ENCODE assay signal across 8 cellular contexts in genomic region chr2:148020358-148021058, GRCh38. TPM values are rescaled to one million over a fixed set of nuclear protein-coding genes. Genes with fewer than 3 reads are reported as not detected.
DNase-seq lines count a peak whose midpoint lies in the region; ATAC-seq, FAIRE-seq and TF ChIP-seq lines count a peak whose summit lies in the region.

ORC4 (minus strand) TSS chr2:148020737; CDS start chr2:147975958, 44,779 bp downstream.

- CTCF ChIA-PET in A549 (lab: Yijun Ruan, JAX), result interaction anchor here (0.6 to 1.4 kb wide), 6 partner anchors 25 to 622 kb away, joined by 3 to 6 read pairs (median 3); no protein-coding TSS in a partner anchor

- peak; percentile 83 to 99 for DNase-seq in A549 (ENCODE audit: low read depth in 1 of 2, low spot score in 1 of 2)
- peak; percentile 98 for DNase-seq in NCI-H2107 treated with DMSO at 0.1 percent for 48 hours (lab: John Stamatoyannopoulos, UW; ENCODE audit: unreplicated experiment)
- peak; percentile 99 to 100 (median 99) for DNase-seq in body of pancreas
- peak; percentile 94 for DNase-seq in iPS DF 4.7 (ENCODE audit: extremely low read depth, low spot score)
- DNase-seq in sigmoid colon, result peak; percentile 100

- H3K4me1 ChIP-seq in A549, result peaks cover 30% of the 10 kb centered on the region; the same call in 2 of the 3 replicates
- H3K4me1 ChIP-seq in body of pancreas, result peaks cover 19% of the 10 kb centered on the region
- H3K4me1 ChIP-seq in sigmoid colon, result peaks cover 0 to 52% (median 42%) of the 10 kb centered on the region in 4 donors

- peak; percentile 56 for TF ChIP-seq CTCF in A549 (IDR thresholded peaks at IDR 0.05)
- peak in 6 of 7 experiments; percentile 8 to 70 (median 49) for TF ChIP-seq CTCF in body of pancreas (IDR thresholded peaks at IDR 0.05)
- TF ChIP-seq CTCF in sigmoid colon (IDR thresholded peaks at IDR 0.05), result peak in 2 of 4 experiments; percentile 31 to 36

- H3K36me3 ChIP-seq in body of pancreas (replicated peaks in 1 of 2; ENCODE audit: insufficient read depth in 1 of 2, low read depth in 2 of 2) (no peaks in the 10 kb centered on the region), sigmoid colon (peaks cover 0 to 5% (median 0%) of the 10 kb centered on the region in 4 donors)

- intact Hi-C loops in body of pancreas (cut with DNase I), result no loop called here
- intact Hi-C loops in sigmoid colon (cut with DNase I), result loop anchor here (10.0 kb wide), 1 partner anchor 624 kb away; the partner anchor contains the start of gene EPC2

- under 1% methylated on average over 34 of the region's 45 CpGs for WGBS in A549 (ENCODE audit: missing lambda C conversion rate)
- 0 to 1% methylated on average over 42 to 45 of the region's 45 CpGs for WGBS in body of pancreas, 2 donors
- WGBS in sigmoid colon, 2 donors, result 0% methylated on average over 45 of the region's 45 CpGs

- ATAC-seq in A549 (peak; percentile 90 to 95), HG03066 (IDR thresholded peaks at IDR 0.05; ENCODE audit: low read depth, unreplicated experiment) (peak; percentile 75), body of pancreas (peak; percentile 97)

- POLR2A ChIA-PET in A549 (lab: Yijun Ruan, JAX), result interaction anchor here (0.6 to 1.8 kb wide), 31 partner anchors 9 to 1246 kb away, joined by 3 to 22 read pairs (median 4); partner anchors contain the start of gene ACVR2A

- peak; percentile 93 for TF ChIP-seq POLR2A in A549 (IDR thresholded peaks at IDR 0.05; ENCODE audit: low read length)
- peak; percentile 80 for TF ChIP-seq POLR2A in GM18526 (IDR thresholded peaks at IDR 0.05; ENCODE audit: extremely low read depth, insufficient read length)
- peak; percentile 57 to 89 (median 88) for TF ChIP-seq POLR2A in body of pancreas (IDR thresholded peaks at IDR 0.05)
- TF ChIP-seq POLR2A in sigmoid colon (IDR thresholded peaks at IDR 0.05), result peak; percentile 22 to 66

- FAIRE-seq in A549 (lab: Jason Lieb, UNC), result peak; percentile 46
- FAIRE-seq in TTC549 (lab: Jason Lieb, UNC), result peak; percentile 91

- H3K27me3 ChIP-seq in body of pancreas (no peaks in the 10 kb centered on the region), sigmoid colon (no peaks in the 10 kb centered on the region)

- H3K27ac ChIP-seq in A549, result peak within 1 kb of the TSS; percentile 93 to 97
- peak within 1 kb of the TSS; percentile 92 to 93 (median 92) for H3K27ac ChIP-seq in body of pancreas
- peak within 1 kb of the TSS; percentile 97 to 98 (median 98) for H3K27ac ChIP-seq in sigmoid colon

- peak within 1 kb of the TSS; percentile 90 for H3K4me2 ChIP-seq in A549

- TF ChIP-seq RAD21 in A549 (conservative IDR thresholded peaks at IDR 0.05 in 1 of 2, IDR thresholded peaks at IDR 0.05 in 1 of 2), result peak in 1 of 2 experiments; percentile 46; a peak in 2 of 5 replicates

- no peak for TF ChIP-seq EP300 in A549 (IDR thresholded peaks at IDR 0.05)
- TF ChIP-seq EP300 in sigmoid colon (IDR thresholded peaks at IDR 0.05), result peak in 1 of 4 donors; percentile 75

- H3K9me3 ChIP-seq in A549, result no peaks in the 10 kb centered on the region
- no peaks in the 10 kb centered on the region for H3K9me3 ChIP-seq in body of pancreas
- H3K9me3 ChIP-seq in sigmoid colon, result no peaks in the 10 kb centered on the region

- peak within 1 kb of the TSS; percentile 82 for H3K4me3 ChIP-seq in A549
- H3K4me3 ChIP-seq in body of pancreas, result peak within 1 kb of the TSS; percentile 36 to 84
- peak within 1 kb of the TSS; percentile 84 to 97 (median 86) for H3K4me3 ChIP-seq in sigmoid colon

TF ChIP-seq in A549, 52 proteins besides CTCF, POLR2A, EP300 and RAD21:
- TF ChIP-seq MYC (IDR thresholded peaks at IDR 0.05; ENCODE audit: borderline replicate concordance, low read length), result peak; percentile 65
- TF ChIP-seq SMC3 (IDR thresholded peaks at IDR 0.05), result peak; percentile 64
- TF ChIP-seq CHD2 (IDR thresholded peaks at IDR 0.05; ENCODE audit: low read length, partially characterized antibody), result peak; percentile 76
- TF ChIP-seq, protein P1, sequence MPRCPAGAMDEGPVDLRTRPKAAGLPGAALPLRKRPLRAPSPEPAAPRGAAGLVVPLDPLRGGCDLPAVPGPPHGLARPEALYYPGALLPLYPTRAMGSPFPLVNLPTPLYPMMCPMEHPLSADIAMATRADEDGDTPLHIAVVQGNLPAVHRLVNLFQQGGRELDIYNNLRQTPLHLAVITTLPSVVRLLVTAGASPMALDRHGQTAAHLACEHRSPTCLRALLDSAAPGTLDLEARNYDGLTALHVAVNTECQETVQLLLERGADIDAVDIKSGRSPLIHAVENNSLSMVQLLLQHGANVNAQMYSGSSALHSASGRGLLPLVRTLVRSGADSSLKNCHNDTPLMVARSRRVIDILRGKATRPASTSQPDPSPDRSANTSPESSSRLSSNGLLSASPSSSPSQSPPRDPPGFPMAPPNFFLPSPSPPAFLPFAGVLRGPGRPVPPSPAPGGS (IDR thresholded peaks at IDR 0.05), result peak; percentile 53; the same call in 2 of the 3 replicates
- no peak for TF ChIP-seq CHD4 (IDR thresholded peaks at IDR 0.05; ENCODE audit: borderline replicate concordance)
- 0 out of 2 replicates have a peak, but pooled peaks have one; percentile 39 for TF ChIP-seq TP53 (CRISPR knock-in tag; IDR thresholded peaks at IDR 0.05)
- peak; percentile 75; the same call in 1 of the 2 replicates for TF ChIP-seq PHF8 (IDR thresholded peaks at IDR 0.05; ENCODE audit: borderline replicate concordance, low read depth)
- TF ChIP-seq MAX (IDR thresholded peaks at IDR 0.05), result peak; percentile 44; the same call in 1 of the 2 replicates
- peak in 1 of 2 experiments; percentile 0; a peak in 1 of 4 replicates for TF ChIP-seq CEBPB (IDR thresholded peaks at IDR 0.05)
- TF ChIP-seq EHMT2 (IDR thresholded peaks at IDR 0.05; ENCODE audit: low read depth), result no peak
- TF ChIP-seq, protein P2, sequence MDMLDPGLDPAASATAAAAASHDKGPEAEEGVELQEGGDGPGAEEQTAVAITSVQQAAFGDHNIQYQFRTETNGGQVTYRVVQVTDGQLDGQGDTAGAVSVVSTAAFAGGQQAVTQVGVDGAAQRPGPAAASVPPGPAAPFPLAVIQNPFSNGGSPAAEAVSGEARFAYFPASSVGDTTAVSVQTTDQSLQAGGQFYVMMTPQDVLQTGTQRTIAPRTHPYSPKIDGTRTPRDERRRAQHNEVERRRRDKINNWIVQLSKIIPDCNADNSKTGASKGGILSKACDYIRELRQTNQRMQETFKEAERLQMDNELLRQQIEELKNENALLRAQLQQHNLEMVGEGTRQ (IDR thresholded peaks at IDR 0.05), result peak; percentile 91
- TF ChIP-seq BHLHE40 (IDR thresholded peaks at IDR 0.05; ENCODE audit: low read depth, low read length), result no peak
- TF ChIP-seq JUN (IDR thresholded peaks at IDR 0.05), result peak; percentile 64 to 80
TF ChIP-seq in A549: peak in this region for 10.

RNA-seq across cellular contexts. Expression of gene ORC4, which starts in this region (rescaled TPM):
- polyA plus RNA-seq in A549 (2011; rRNA removed), result 60.4 and 99.1 TPM in 2 replicates
- 15.2 and 16.0 TPM in 2 replicates for polyA plus RNA-seq in A549 (2012; cell fraction: cytosol; rRNA removed)
- polyA plus RNA-seq in A549 (2012; cell fraction: nucleus; rRNA removed), result 11.5 and 35.0 TPM in 2 replicates
- 35.5 to 38.5 TPM (median 38.2 TPM) in 3 replicates for polyA plus RNA-seq in A549 (2017; fragmentation: RNase III; extraction: RNeasy Plus Mini Kit Qiagen cat#74134 plus additional on column Dnase treatment)
- 26.9 and 31.5 TPM in 2 replicates for polyA minus RNA-seq in A549 (2011; rRNA and poly(A)+ RNA removed)
- 10 to 100 TPM; 10.9 to 20.0 TPM for total RNA-seq in body of pancreas
- 10 to 100 TPM; 61.8 to 89.5 (median 76.6) TPM for total RNA-seq in sigmoid colon
- polyA plus RNA-seq in sigmoid colon, result 10 to 100 TPM; 14.4 to 19.4 (median 15.2) TPM

Comparison
In these comparisons a context has a peak if more than half of its experiments do, and no peak if none do; other contexts are left out.
1. Peak in every context shown above with its lines: DNase-seq, ATAC-seq, H3K4me3 ChIP-seq and H3K27ac ChIP-seq.